Comparison of ENCODE assay signal across 11 cellular contexts in the genomic region with DNA sequence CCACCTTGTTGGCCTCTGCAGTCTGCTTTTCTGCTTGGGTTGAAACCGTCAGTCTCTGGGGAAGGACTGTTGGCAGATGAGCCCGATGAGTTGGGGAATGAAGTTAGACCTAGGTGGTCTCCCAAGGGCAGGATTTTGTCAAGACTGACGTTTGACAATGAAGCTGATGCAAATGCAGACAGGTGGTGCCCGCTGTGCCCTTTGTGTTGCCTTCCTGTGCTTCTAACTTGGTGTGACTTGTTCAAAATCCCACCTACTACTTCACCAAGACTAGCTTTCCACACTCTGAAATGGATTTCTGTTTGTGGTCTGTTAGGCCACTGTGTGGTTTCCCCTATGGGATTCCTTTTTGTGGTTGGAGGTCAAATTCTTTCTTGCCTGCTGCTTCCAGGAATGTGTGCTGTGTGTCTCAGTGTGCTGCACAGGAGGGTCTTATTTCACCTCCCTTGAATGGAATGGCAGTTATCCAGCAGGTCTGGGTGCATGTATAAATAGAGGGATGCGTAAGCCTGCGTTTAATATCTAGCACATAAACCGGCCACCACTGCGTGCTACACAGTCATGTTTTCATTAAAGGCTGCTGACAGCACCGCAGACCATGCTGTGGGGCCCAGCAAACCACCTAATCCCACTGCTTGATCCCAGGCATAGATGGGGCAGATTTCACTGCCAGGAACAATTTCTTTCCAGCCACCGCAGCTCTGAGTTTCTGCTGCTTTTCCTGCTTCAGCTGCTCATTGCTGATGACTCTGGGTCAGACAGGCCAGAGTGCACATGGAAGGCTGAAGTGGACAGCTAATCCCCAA. TPM values are rescaled to one million over a fixed set of nuclear protein-coding genes. Genes with fewer than 3 reads are reported as not detected.
DNase-seq lines count a peak whose midpoint lies in the region; ATAC-seq, FAIRE-seq and TF ChIP-seq lines count a peak whose summit lies in the region.
"Had no signal": no experiment of that assay in that cellular context is flagged by ENCODE, and none has a peak within 500 bp of the region (broad histone marks: within the 10 kb centered on the region; RNA-seq: fewer than 3 reads in every experiment).

No MANE protein-coding gene starts in this region.

- no peaks in the 10 kb centered on the region for H3K9me3 ChIP-seq in osteoblast (ENCODE audit: low read depth, low read length)
- H3K9me3 ChIP-seq in pancreas: no peaks in the 10 kb centered on the region

- DNase-seq in ELF-1 (ENCODE audit: low read depth, low spot score): peak; percentile 75
- DNase-seq in KBM-7: peak; percentile 80
- DNase-seq in dedifferentiated amniotic fluid mesenchymal stem cell (ENCODE audit: extremely low spot score): peak; percentile 66
- DNase-seq in osteoblast (ENCODE audit: insufficient read length, low spot score, missing footprints): peak; percentile 77
- no peak for DNase-seq in pancreas
- no peak for DNase-seq in activated naive CD4-positive, alpha-beta T cell treated with anti-CD3 and anti-CD28 coated beads for 36 hours
- no peak for DNase-seq in D721Med (ENCODE audit: insufficient read length, low spot score)
- DNase-seq: NCI-H1436, T-helper 1 cell had no signal

- no peaks in the 10 kb centered on the region for H3K27me3 Mint-ChIP-seq in activated naive CD4-positive, alpha-beta T cell treated with anti-CD3 and anti-CD28 coated beads for 36 hours (ENCODE audit: low read depth)

- 82 to 88% methylated on average over 10 of the region's 10 CpGs for WGBS in pancreas, 2 donors

- in situ Hi-C loops in KBM-7 (cut with MboI; ENCODE audit: low pct_unique_long_range_greater_than_20kb, low sequenced_read_pairs): no loop called here

- H3K79me2 ChIP-seq in osteoblast (ENCODE audit: insufficient read depth, low read length): no peaks in the 10 kb centered on the region

- no peaks in the 10 kb centered on the region for H4K20me1 ChIP-seq in osteoblast (ENCODE audit: insufficient read depth, low read length)

- no peak overlapping the region for H3K4me3 Mint-ChIP-seq in activated naive CD4-positive, alpha-beta T cell treated with anti-CD3 and anti-CD28 coated beads for 36 hours

- TF ChIP-seq CTCF in osteoblast (IDR thresholded peaks at IDR 0.05; ENCODE audit: extremely low read depth, low read depth, low read length) (no peak), pancreas (IDR thresholded peaks at IDR 0.05) (no peak), D721Med (IDR thresholded peaks at IDR 0.05; ENCODE audit: insufficient read depth, missing control alignments) (no peak)

- H3K4me3 ChIP-seq in osteoblast (ENCODE audit: insufficient read depth, low read length) (no peak overlapping the region), pancreas (no peak overlapping the region)

- peaks cover 7% of the 10 kb centered on the region for H3K4me1 Mint-ChIP-seq in activated naive CD4-positive, alpha-beta T cell treated with anti-CD3 and anti-CD28 coated beads for 36 hours (ENCODE audit: low read depth)

- no peak for FAIRE-seq in pancreas (lab: Jason Lieb, UNC)
- FAIRE-seq in D721Med (lab: Jason Lieb, UNC): no peak

- H3K36me3 Mint-ChIP-seq in activated naive CD4-positive, alpha-beta T cell treated with anti-CD3 and anti-CD28 coated beads for 36 hours (ENCODE audit: low read depth): no peaks in the 10 kb centered on the region
- H3K36me3 Mint-ChIP-seq: activated naive CD4-positive, alpha-beta T cell treated with anti-CD3 and anti-CD28 coated beads, Interleukin-2, amount 50 U/mL, for 72 hours had no signal

- H2AFZ ChIP-seq in osteoblast (ENCODE audit: low read length): no peak overlapping the region

- intact Hi-C loops in pancreas (cut with DNase I): loop anchor here in 1 of 3 donors (10.0 kb wide), 1 partner anchor 169 kb away; no protein-coding TSS in a partner anchor
- intact Hi-C loops in activated naive CD4-positive, alpha-beta T cell treated with anti-CD3 and anti-CD28 coated beads for 36 hours (cut with micrococcal nuclease): no loop called here

- ATAC-seq in pancreas (no peak), GM21528 (IDR thresholded peaks at IDR 0.05; ENCODE audit: low FRiP score, unreplicated experiment) (no peak)
- ATAC-seq: activated naive CD4-positive, alpha-beta T cell treated with anti-CD3 and anti-CD28 coated beads, Interleukin-2, amount 50 U/mL, for 72 hours had no signal

- H3K4me1 ChIP-seq in osteoblast (ENCODE audit: insufficient read depth, low read length): peaks cover 16% of the 10 kb centered on the region
- H3K4me1 ChIP-seq in pancreas: no peaks in the 10 kb centered on the region

- peak overlapping the region; percentile 40 for H3K4me2 ChIP-seq in osteoblast (ENCODE audit: insufficient read depth, low read length)

- H3K9me3 Mint-ChIP-seq in activated naive CD4-positive, alpha-beta T cell treated with anti-CD3 and anti-CD28 coated beads for 36 hours: no peaks in the 10 kb centered on the region
- H3K9me3 Mint-ChIP-seq: activated naive CD4-positive, alpha-beta T cell treated with anti-CD3 and anti-CD28 coated beads, Interleukin-2, amount 50 U/mL, for 72 hours had no signal

- no peak overlapping the region for H3K27ac Mint-ChIP-seq in activated naive CD4-positive, alpha-beta T cell treated with anti-CD3 and anti-CD28 coated beads for 36 hours
- H3K27ac Mint-ChIP-seq: activated naive CD4-positive, alpha-beta T cell treated with anti-CD3 and anti-CD28 coated beads, Interleukin-2, amount 50 U/mL, for 72 hours had no signal

- CTCF ChIA-PET in activated naive CD4-positive, alpha-beta T cell treated with anti-CD3 and anti-CD28 coated beads for 36 hours (lab: Charles Lee): interaction anchor here (0.5 to 1.1 kb wide), 2 partner anchors 9 to 394 kb away, joined by 3 to 6 read pairs; no protein-coding TSS in a partner anchor

- H3K36me3 ChIP-seq in osteoblast (ENCODE audit: insufficient read depth, low read length) (no peaks in the 10 kb centered on the region), pancreas (no peaks in the 10 kb centered on the region)

- H3K27ac ChIP-seq in osteoblast (ENCODE audit: low read depth, low read length) (no peak overlapping the region), pancreas (no peak overlapping the region)

- H3K27me3 ChIP-seq in osteoblast (ENCODE audit: insufficient read depth, low read length) (peaks cover 34% of the 10 kb centered on the region), pancreas (no peaks in the 10 kb centered on the region)

RNA-seq across cellular contexts. Expression of a gene that starts 44.8 kb away (rescaled TPM):
- total RNA-seq in osteoblast: under 0.01 TPM in 1 of 2 replicates, not detected in the other
- total RNA-seq in pancreas: 1 to 10 TPM in 2 of 6 donors, under 1 TPM in 3, not detected in 1; 0.04 to 1.6 (median 0.22) TPM
- polyA plus RNA-seq in pancreas: under 1 TPM; 0.42 TPM
- not detected for total RNA-seq in activated naive CD4-positive, alpha-beta T cell treated with anti-CD3 and anti-CD28 coated beads for 36 hours
- total RNA-seq: activated naive CD4-positive, alpha-beta T cell treated with anti-CD3 and anti-CD28 coated beads, Interleukin-2, amount 50 U/mL, for 72 hours had no signal

Comparison
In these comparisons a context has a peak if more than half of its experiments do, and no peak if none do; other contexts are left out.
1. DNase-seq: peak in ELF-1 (single experiment), KBM-7 (single experiment), dedifferentiated amniotic fluid mesenchymal stem cell (single experiment) and osteoblast (single experiment); none in pancreas (0 of 6), activated naive CD4-positive, alpha-beta T cell treated with anti-CD3 and anti-CD28 coated beads for 36 hours (single experiment) and D721Med (single experiment).